Comparison of ENCODE assay signal across 1 cellular context in genomic region chr6:150017186-150017521, GRCh38.
TF ChIP-seq lines count a peak whose summit lies in the region.

No MANE protein-coding gene starts in this region.

TF ChIP-seq in neural cell, 6 proteins besides CTCF, POLR2A, EP300 and RAD21:
- peak; percentile 12 for TF ChIP-seq SMC3 (conservative IDR thresholded peaks at IDR 0.05; ENCODE audit: poor library complexity)
